In the genomic region with DNA sequence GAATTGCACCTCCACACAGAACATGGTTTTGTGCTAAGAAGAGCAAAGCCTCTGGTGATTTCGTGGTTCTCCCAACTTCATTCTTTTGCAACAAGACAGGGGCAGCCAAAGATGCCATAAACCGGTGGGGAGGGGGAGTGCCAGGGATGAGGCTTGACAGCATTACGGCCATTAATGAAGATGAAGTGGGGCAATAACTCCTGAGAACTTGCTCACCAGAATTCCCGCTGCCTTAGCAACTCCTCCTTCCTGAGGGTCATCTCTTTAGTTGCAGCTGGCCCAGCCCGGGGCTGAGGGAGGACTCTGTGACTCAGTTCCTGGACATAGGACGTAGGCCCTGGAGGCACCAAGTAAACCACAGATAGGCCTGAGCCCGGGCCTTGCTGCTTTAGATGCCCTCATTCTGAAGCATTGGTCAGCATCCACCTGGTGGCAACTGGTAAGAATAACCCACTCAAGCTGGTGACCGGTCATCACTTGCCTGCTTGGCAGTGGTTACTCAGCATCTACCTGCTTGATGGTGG, we compare ENCODE assay signal across 28 cellular contexts.
"Had no signal": no experiment of that assay in that cellular context is flagged by ENCODE, and none has a peak within 500 bp of the region (broad histone marks: within the 10 kb centered on the region; RNA-seq: fewer than 3 reads in every experiment).

No MANE protein-coding gene starts in this region.

- H3K4me3 ChIP-seq: cardiac muscle cell, MG63 had no signal

- FAIRE-seq: TTC549 had no signal

- ATAC-seq: activated T-cell treated with anti-CD3 and anti-CD28 coated beads, Interleukin-2, amount 50 U/mL, for 72 hours; T-helper 17 cell had no signal

- H3K27ac Mint-ChIP-seq: activated CD4-positive, alpha-beta memory T cell treated with anti-CD3 and anti-CD28 coated beads, Interleukin-2, amount 10 ng/mL, durations not matched to agents 7 days and 5 days; activated naive CD4-positive, alpha-beta T cell treated with anti-CD3 and anti-CD28 coated beads, Interleukin-2, amount 10 ng/mL, durations not matched to agents 7 days and 5 days; activated naive CD8-positive, alpha-beta T cell treated with anti-CD3 and anti-CD28 coated beads for 36 hours; activated T-cell treated with anti-CD3 and anti-CD28 coated beads, Interleukin-2, amount 50 U/mL, for 72 hours; activated T-helper 2 cell treated with anti-CD3 and anti-CD28 coated beads, Interferon-gamma antibody, Interleukin-2, Interleukin-4, amounts not matched to agents 10 μg/mL and 5 μg/mL and 100 μg/mL, durations not matched to agents 14 hours and 24 hours and 36 hours; T-helper 17 cell had no signal

- H3K9me3 ChIP-seq: MG63 had no signal

- H3K27ac ChIP-seq: brain microvascular endothelial cell, cardiac muscle cell, KMS-11 had no signal

- H3K9ac ChIP-seq: KMS-11 had no signal

- DNase-seq: activated CD4-positive, alpha-beta memory T cell treated with anti-CD3 and anti-CD28 coated beads, Interleukin-2, amount 10 ng/mL, durations not matched to agents 7 days and 5 days; activated CD4-positive, alpha-beta T cell treated with anti-CD3 and anti-CD28 coated beads, Interleukin-2, amount 50 U/mL, for 1 hour; activated CD4-positive, CD25-positive, alpha-beta regulatory T cell; activated gamma-delta T cell treated with Interleukin-2 at 50 U/mL for 16 hours; activated naive CD4-positive, alpha-beta T cell treated with anti-CD3 and anti-CD28 coated beads, Interleukin-2, amount 10 ng/mL, durations not matched to agents 7 days and 5 days; activated naive CD8-positive, alpha-beta T cell treated with anti-CD3 and anti-CD28 coated beads for 36 hours; activated T-cell treated with anti-CD3 and anti-CD28 coated beads for 4 hours; activated T-cell treated with anti-CD3 and anti-CD28 coated beads, Interleukin-2, amount 50 U/mL, for 72 hours; brain microvascular endothelial cell; MG63; MV-4-11; NCI-H1092 treated with DMSO at 0.1 percent for 48 hours; NCI-H1417 treated with DMSO at 0.1 percent for 48 hours; NCI-H1694; NCI-H2029; NCI-H2107; NCI-H2171 treated with DMSO at 0.1 percent for 48 hours; NCI-H345; NCI-H510A; NCI-H526 treated with DMSO at 0.1 percent for 48 hours; NCI-H82; SIG-M5; T-helper 17 cell; T-helper 9 cell had no signal

- H3K4me3 Mint-ChIP-seq: activated CD4-positive, alpha-beta memory T cell treated with anti-CD3 and anti-CD28 coated beads, Interleukin-2, amount 10 ng/mL, durations not matched to agents 7 days and 5 days; activated naive CD4-positive, alpha-beta T cell treated with anti-CD3 and anti-CD28 coated beads, Interleukin-2, amount 10 ng/mL, durations not matched to agents 7 days and 5 days; activated naive CD8-positive, alpha-beta T cell treated with anti-CD3 and anti-CD28 coated beads for 36 hours; activated T-cell treated with anti-CD3 and anti-CD28 coated beads, Interleukin-2, amount 50 U/mL, for 72 hours; T-helper 17 cell had no signal

- H3K9me3 Mint-ChIP-seq: activated T-cell treated with anti-CD3 and anti-CD28 coated beads, Interleukin-2, amount 50 U/mL, for 72 hours; activated T-helper 2 cell treated with anti-CD3 and anti-CD28 coated beads, Interferon-gamma antibody, Interleukin-2, Interleukin-4, amounts not matched to agents 10 μg/mL and 5 μg/mL and 100 μg/mL, durations not matched to agents 14 hours and 24 hours and 36 hours had no signal

- H3K4me2 ChIP-seq: KMS-11 had no signal

- H3K36me3 ChIP-seq: brain microvascular endothelial cell, cardiac muscle cell, MG63 had no signal

- H3K36me3 Mint-ChIP-seq: activated naive CD8-positive, alpha-beta T cell treated with anti-CD3 and anti-CD28 coated beads for 36 hours had no signal

- H3K27me3 ChIP-seq: brain microvascular endothelial cell, cardiac muscle cell, MG63 had no signal
